In the genomic region with DNA sequence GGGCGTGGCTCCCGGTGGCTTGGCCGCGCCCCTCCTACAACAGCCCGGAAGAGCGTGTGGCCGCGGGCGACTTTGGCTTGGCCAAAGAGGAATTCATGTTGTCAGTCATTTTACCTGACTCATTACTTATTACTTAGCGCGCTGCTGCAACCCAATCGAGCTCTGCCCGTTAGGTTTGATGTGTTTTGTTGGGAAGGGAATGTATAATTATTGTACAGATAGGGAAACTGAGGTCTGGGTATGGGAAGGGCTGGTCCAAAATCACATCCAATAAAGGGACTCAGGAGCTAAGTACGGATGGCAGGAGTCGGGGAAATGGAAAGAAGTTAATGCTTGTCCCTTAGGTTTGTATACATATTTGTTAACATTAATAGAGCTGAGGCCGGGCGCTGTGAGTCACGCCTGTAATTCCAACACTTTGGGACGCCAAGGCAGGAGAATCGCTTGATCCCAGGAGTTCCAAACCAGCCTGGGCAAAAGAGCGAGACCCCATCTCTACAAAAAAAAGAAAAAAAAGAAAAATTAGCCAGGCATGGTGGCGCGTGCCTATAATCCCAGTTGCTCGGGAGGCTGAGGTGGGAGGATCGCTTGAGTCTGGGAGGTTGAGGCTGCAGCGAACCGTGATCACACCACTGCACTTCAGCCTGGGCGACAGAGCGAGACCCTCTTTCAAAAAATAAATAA, we compare ENCODE assay signal across 8 cellular contexts. TPM values are rescaled to one million over a fixed set of nuclear protein-coding genes. Genes with fewer than 3 reads are reported as not detected.
DNase-seq lines count a peak whose midpoint lies in the region; ATAC-seq and TF ChIP-seq lines count a peak whose summit lies in the region.

No MANE protein-coding gene starts in this region.

- H3K4me3 Mint-ChIP-seq in HFFc6 (peak overlapping the region; percentile 86), WTC11 (peak overlapping the region; percentile 84)

- peaks cover 41% of the 10 kb centered on the region for H3K4me1 Mint-ChIP-seq in HFFc6 (ENCODE audit: low read depth)
- H3K4me1 Mint-ChIP-seq in WTC11: peaks cover 14% of the 10 kb centered on the region

- H3K9me3 Mint-ChIP-seq in HFFc6 (no peaks in the 10 kb centered on the region), WTC11 (no peaks in the 10 kb centered on the region)

- POLR2A ChIA-PET in WTC11 (lab: Charles Lee): interaction anchor here (0.6 kb wide), 3 partner anchors 25 to 148 kb away, joined by 3 read pairs; no protein-coding TSS in a partner anchor

- H3K27me3 ChIP-seq in left ventricle myocardium inferior (ENCODE audit: low read depth): no peaks in the 10 kb centered on the region

- H3K36me3 Mint-ChIP-seq in HFFc6 (ENCODE audit: low read depth) (no peaks in the 10 kb centered on the region), WTC11 (peaks cover 1% of the 10 kb centered on the region; the same call in 1 of the 2 replicates)

- CTCF ChIA-PET in WTC11 (lab: Charles Lee): interaction anchor here (1.0 to 3.4 kb wide), 2 partner anchors 39 to 41 kb away, joined by 6 to 16 read pairs; no protein-coding TSS in a partner anchor

- H3K4me3 ChIP-seq in left ventricle myocardium inferior (peak overlapping the region; percentile 77), skin epidermis (peak overlapping the region; percentile 65 to 94 (median 87))

- H3K9me3 ChIP-seq in left ventricle myocardium inferior (replicated peaks): no peaks in the 10 kb centered on the region

- peaks cover 29% of the 10 kb centered on the region for H3K4me1 ChIP-seq in left ventricle myocardium inferior

- no peak for TF ChIP-seq CTCF in HFFc6 (IDR thresholded peaks at IDR 0.05)
- TF ChIP-seq CTCF in WTC11 (IDR thresholded peaks at IDR 0.05): no peak
- no peak for TF ChIP-seq CTCF in left ventricle myocardium inferior (IDR thresholded peaks at IDR 0.05; ENCODE audit: borderline replicate concordance)
- TF ChIP-seq CTCF in omental fat pad (IDR thresholded peaks at IDR 0.05): no peak

- H3K27ac ChIP-seq in left ventricle myocardium inferior (replicated peaks): peak overlapping the region; percentile 99
- H3K27ac ChIP-seq in skin epidermis: peak overlapping the region in 19 of 21 experiments; percentile 98 to 100 (median 100)

- ATAC-seq in WTC11 (no peak), omental fat pad (ENCODE audit: low FRiP score) (no peak)

- DNase-seq in COLO829 (ENCODE audit: low spot score) (peak; percentile 99), HFFc6 (no peak), WTC11 (ENCODE audit: low spot score) (no peak), left ventricle myocardium inferior (no peak), NCI-H1417 treated with DMSO at 0.1 percent for 48 hours (lab: John Stamatoyannopoulos, UW) (no peak), omental fat pad (ENCODE audit: low spot score) (no peak)
- no peak for DNase-seq in activated CD8-positive, alpha-beta memory T cell treated with anti-CD3 and anti-CD28 coated beads, Interleukin-2, amount 50 U/mL, for 48 hours

- intact Hi-C loops in left ventricle myocardium inferior (cut with micrococcal nuclease): no loop called here

- peaks cover 4% of the 10 kb centered on the region for H3K27me3 Mint-ChIP-seq in HFFc6 (ENCODE audit: insufficient read depth)
- no peaks in the 10 kb centered on the region; the same call in 1 of the 2 replicates for H3K27me3 Mint-ChIP-seq in WTC11 (ENCODE audit: low read depth)

- peaks cover 20% of the 10 kb centered on the region for H3K36me3 ChIP-seq in left ventricle myocardium inferior

- H3K27ac Mint-ChIP-seq in HFFc6: peak overlapping the region; percentile 100
- peak overlapping the region; percentile 98 for H3K27ac Mint-ChIP-seq in WTC11

TF ChIP-seq in WTC11, 78 proteins besides CTCF, POLR2A, EP300 and RAD21:
- TF ChIP-seq ETV6 (CRISPR knock-in tag; IDR thresholded peaks at IDR 0.05): 0 out of 2 replicates have a peak, but pooled peaks have one; percentile 1
- TF ChIP-seq GTF2I (CRISPR knock-in tag; conservative IDR thresholded peaks at IDR 0.05): 0 out of 2 replicates have a peak, but pooled peaks have one; percentile 16
- TF ChIP-seq TP53 (CRISPR knock-in tag; IDR thresholded peaks at IDR 0.05): no peak
- no peak for TF ChIP-seq TEAD1 (CRISPR knock-in tag; IDR thresholded peaks at IDR 0.05)
- TF ChIP-seq ZNF121 (CRISPR knock-in tag; IDR thresholded peaks at IDR 0.05): peak; percentile 33; the same call in 1 of the 2 replicates
- TF ChIP-seq, protein P1, sequence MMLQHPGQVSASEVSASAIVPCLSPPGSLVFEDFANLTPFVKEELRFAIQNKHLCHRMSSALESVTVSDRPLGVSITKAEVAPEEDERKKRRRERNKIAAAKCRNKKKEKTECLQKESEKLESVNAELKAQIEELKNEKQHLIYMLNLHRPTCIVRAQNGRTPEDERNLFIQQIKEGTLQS (CRISPR knock-in tag; conservative IDR thresholded peaks at IDR 0.05): no peak
- TF ChIP-seq, protein P2, sequence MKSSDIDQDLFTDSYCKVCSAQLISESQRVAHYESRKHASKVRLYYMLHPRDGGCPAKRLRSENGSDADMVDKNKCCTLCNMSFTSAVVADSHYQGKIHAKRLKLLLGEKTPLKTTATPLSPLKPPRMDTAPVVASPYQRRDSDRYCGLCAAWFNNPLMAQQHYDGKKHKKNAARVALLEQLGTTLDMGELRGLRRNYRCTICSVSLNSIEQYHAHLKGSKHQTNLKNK (CRISPR knock-in tag; IDR thresholded peaks at IDR 0.05): no peak

RNA-seq across cellular contexts. Expression of a gene that starts 0.6 kb away (rescaled TPM):
- total RNA-seq in HFFc6 (2021; fragmentation: NEBNext Ultra II Directional; extraction: Animal tissue kit (Norgen Biotek cat#: 25700)): 10 to 100 TPM; 13.1 to 14.6 (median 13.5) TPM
- total RNA-seq in WTC11 (2021) (16.3 to 20.0 TPM (median 16.4 TPM) in 3 replicates), left ventricle myocardium inferior (8.1 TPM), omental fat pad (10 to 100 TPM; 14.5 to 29.1 (median 19.7) TPM)

RNA-seq across cellular contexts. Expression of a gene that starts 36.1 kb away (rescaled TPM):
- not detected for total RNA-seq in HFFc6 (2021; fragmentation: NEBNext Ultra II Directional; extraction: Animal tissue kit (Norgen Biotek cat#: 25700))
- total RNA-seq in WTC11 (2021): 5.8 to 7.1 TPM (median 5.8 TPM) in 3 replicates
- 0.58 TPM for total RNA-seq in left ventricle myocardium inferior
- 10 to 100 TPM in 2 of 4 donors, 1 to 10 TPM in 1, under 1 TPM in 1; 0.84 to 90.4 (median 13.7) TPM for total RNA-seq in omental fat pad

RNA-seq across cellular contexts. Expression of a gene that starts 38.2 kb away (rescaled TPM):
- 10 to 100 TPM; 14.8 to 23.1 (median 19.5) TPM for total RNA-seq in HFFc6 (2021; fragmentation: NEBNext Ultra II Directional; extraction: Animal tissue kit (Norgen Biotek cat#: 25700))
- total RNA-seq in WTC11 (2021) (37.7 to 42.2 TPM (median 39.4 TPM) in 3 replicates), left ventricle myocardium inferior (21.9 TPM), omental fat pad (10 to 100 TPM; 18.8 to 36.9 (median 25.8) TPM)

RNA-seq across cellular contexts. Expression of a gene that starts 56.4 kb away (rescaled TPM):
- under 1 TPM in 5 of 6 experiments, not detected in 1; 0.18 to 0.82 (median 0.52) TPM for total RNA-seq in HFFc6 (2021; fragmentation: NEBNext Ultra II Directional; extraction: Animal tissue kit (Norgen Biotek cat#: 25700))
- total RNA-seq in WTC11 (2021) (6.6 to 8.5 TPM (median 7.2 TPM) in 3 replicates), left ventricle myocardium inferior (not detected), omental fat pad (under 1 TPM in 1 of 4 donors, not detected in 3; 0.19 TPM)
